Comparison of ENCODE assay signal across 29 cellular contexts in genomic region chr17:11274106-11274505, GRCh38. TPM values are rescaled to one million over a fixed set of nuclear protein-coding genes. Genes with fewer than 3 reads are reported as not detected.
DNase-seq lines count a peak whose midpoint lies in the region; ATAC-seq and TF ChIP-seq lines count a peak whose summit lies in the region.
"Had no signal": no experiment of that assay in that cellular context is flagged by ENCODE, and none has a peak within 500 bp of the region (broad histone marks: within the 10 kb centered on the region; RNA-seq: fewer than 3 reads in every experiment).

No MANE protein-coding gene starts in this region.

- no peak overlapping the region for H2BK120ac ChIP-seq in trophoblast cell (ENCODE audit: insufficient read depth, low read length, poor library complexity)

- no peak overlapping the region for H2BK12ac ChIP-seq in trophoblast cell (ENCODE audit: low read length)

- H3K4me1 Mint-ChIP-seq in natural killer cell treated with Interleukin-12 subunit alpha and Interleukin-12 subunit beta and Interleukin-15 and Interleukin-18, amount 100 ng/mL, for 72 hours (ENCODE audit: low read depth in 2 of 2): no peaks in the 10 kb centered on the region
- H3K4me1 Mint-ChIP-seq: CD14-positive monocyte; CD4-positive, alpha-beta memory T cell; CD4-positive, CD25-positive, alpha-beta regulatory T cell; CD8-positive, alpha-beta memory T cell had no signal

- H3K79me2 ChIP-seq in trophoblast cell (ENCODE audit: control insufficient read depth, insufficient read depth, low read length, poor library complexity): no peaks in the 10 kb centered on the region

- no peak overlapping the region for H2AFZ ChIP-seq in trophoblast cell (ENCODE audit: insufficient read depth, low read length, poor library complexity)

- no peak overlapping the region for H3K4ac ChIP-seq in trophoblast cell (ENCODE audit: low read depth, low read length)

- H4K91ac ChIP-seq in trophoblast cell (ENCODE audit: low read depth, low read length): no peak overlapping the region

- no peaks in the 10 kb centered on the region for H3K27me3 ChIP-seq in trophoblast cell (ENCODE audit: insufficient read depth, low read length)
- H3K27me3 ChIP-seq in gastroesophageal sphincter: peaks cover 9% of the 10 kb centered on the region
- H3K27me3 ChIP-seq in effector memory CD4-positive, alpha-beta T cell (replicated peaks; ENCODE audit: control insufficient read depth, insufficient read depth, low read length, poor library complexity, severe bottlenecking): no peaks in the 10 kb centered on the region
- H3K27me3 ChIP-seq: BE2C, BLaER1 had no signal

- no peak for TF ChIP-seq CTCF in VCaP (conservative IDR thresholded peaks at IDR 0.05)
- no peak for TF ChIP-seq CTCF in coronary artery (IDR thresholded peaks at IDR 0.05)
- no peak for TF ChIP-seq CTCF in gastroesophageal sphincter (IDR thresholded peaks at IDR 0.05)

- ATAC-seq in gastroesophageal sphincter: no peak
- ATAC-seq in natural killer cell treated with Interleukin-12 subunit alpha and Interleukin-12 subunit beta and Interleukin-15 and Interleukin-18, amount 100 ng/mL, for 72 hours: no peak
- ATAC-seq: GM12878 had no signal

- H2BK5ac ChIP-seq in trophoblast cell (ENCODE audit: low read depth, low read length, poor library complexity): no peak overlapping the region

- H3K4me3 ChIP-seq in coronary artery (no peak overlapping the region), trophoblast cell (ENCODE audit: low read depth, low read length) (peak overlapping the region; percentile 12), gastroesophageal sphincter (no peak overlapping the region)
- no peak overlapping the region for H3K4me3 ChIP-seq in effector memory CD4-positive, alpha-beta T cell (ENCODE audit: insufficient read depth, low read depth, low read length, poor library complexity, severe bottlenecking)
- H3K4me3 ChIP-seq: BLaER1, GM12878 had no signal

- no peak overlapping the region for H3K23ac ChIP-seq in trophoblast cell (ENCODE audit: low read length)

- H3K79me1 ChIP-seq in trophoblast cell (ENCODE audit: low read length): no peaks in the 10 kb centered on the region

- no peaks in the 10 kb centered on the region for H3K27me3 Mint-ChIP-seq in natural killer cell treated with Interleukin-12 subunit alpha and Interleukin-12 subunit beta and Interleukin-15 and Interleukin-18, amount 100 ng/mL, for 72 hours
- H3K27me3 Mint-ChIP-seq: CD4-positive, alpha-beta memory T cell; CD4-positive, CD25-positive, alpha-beta regulatory T cell had no signal

- H2AK5ac ChIP-seq in trophoblast cell (ENCODE audit: low read length): no peak overlapping the region

- H3K4me1 ChIP-seq in trophoblast cell (ENCODE audit: control insufficient read depth in 1 of 2, insufficient read depth in 2 of 2, low read length in 2 of 2) (no peaks in the 10 kb centered on the region), gastroesophageal sphincter (no peaks in the 10 kb centered on the region)
- H3K4me1 ChIP-seq in effector memory CD4-positive, alpha-beta T cell (ENCODE audit: control insufficient read depth, insufficient read depth, low read length, poor library complexity, severe bottlenecking): no peaks in the 10 kb centered on the region
- H3K4me1 ChIP-seq: BE2C, BLaER1 had no signal

- H3K14ac ChIP-seq in trophoblast cell (ENCODE audit: low read length): no peak overlapping the region

- H3K36me3 ChIP-seq in trophoblast cell (ENCODE audit: control insufficient read depth in 1 of 2, insufficient read depth in 2 of 2, low read length in 2 of 2) (no peaks in the 10 kb centered on the region), gastroesophageal sphincter (no peaks in the 10 kb centered on the region)
- H3K36me3 ChIP-seq in effector memory CD4-positive, alpha-beta T cell (ENCODE audit: control insufficient read depth, insufficient read depth, low read length): no peaks in the 10 kb centered on the region
- H3K36me3 ChIP-seq: BE2C, BLaER1 had no signal

- H3K27ac ChIP-seq in VCaP (peak overlapping the region; percentile 43; the same call in 1 of the 2 replicates), coronary artery (no peak overlapping the region), trophoblast cell (ENCODE audit: low read depth, low read length) (no peak overlapping the region), gastroesophageal sphincter (no peak overlapping the region)
- H3K27ac ChIP-seq in effector memory CD4-positive, alpha-beta T cell (ENCODE audit: insufficient read depth, low read length, poor library complexity, severe bottlenecking): no peak overlapping the region
- H3K27ac ChIP-seq: BLaER1 had no signal

- H3K4me2 ChIP-seq in trophoblast cell (ENCODE audit: low read length): no peak overlapping the region
- H3K4me2 ChIP-seq: BLaER1 had no signal

- DNase-seq in coronary artery (ENCODE audit: low spot score) (peak; percentile 59), islet precursor cell (peak; percentile 23), trophoblast cell (no peak), NCI-H1105 treated with DMSO at 0.1 percent for 48 hours (lab: John Stamatoyannopoulos, UW) (no peak)
- no peak for DNase-seq in effector memory CD4-positive, alpha-beta T cell
- DNase-seq in natural killer cell treated with Interleukin-12 subunit alpha and Interleukin-12 subunit beta and Interleukin-15 and Interleukin-18, amount 100 ng/mL, for 72 hours (ENCODE audit: low spot score): no peak
- DNase-seq: 8988T; ACHN; BE2C; C1 segment of cervical spinal cord; CD4-positive, alpha-beta memory T cell; CD4-positive, CD25-positive, alpha-beta regulatory T cell; CD8-positive, alpha-beta memory T cell; COR-L47; DMS 273 treated with DMSO at 0.1 percent for 48 hours; DMS153; DMS53; DMS79; DND-41; EL; GDM1 had no signal

- no peak overlapping the region for H4K12ac ChIP-seq in trophoblast cell (ENCODE audit: low read depth, low read length)

- TF ChIP-seq EP300 in gastroesophageal sphincter (IDR thresholded peaks at IDR 0.05): no peak

- whole genome bisulfite sequencing in trophoblast cell (ENCODE audit: extremely low coverage, insufficient coverage, insufficient read length): no CpG with 5 or more reads among the region's 14 CpGs
- WGBS in gastroesophageal sphincter (ENCODE audit: low coverage in 1 of 2), 2 donors: 79 to 91% methylated on average over 9 to 10 of the region's 14 CpGs

- no peak overlapping the region for H3K27ac Mint-ChIP-seq in natural killer cell treated with Interleukin-12 subunit alpha and Interleukin-12 subunit beta and Interleukin-15 and Interleukin-18, amount 100 ng/mL, for 72 hours
- H3K27ac Mint-ChIP-seq: CD14-positive monocyte; CD4-positive, alpha-beta memory T cell; CD4-positive, CD25-positive, alpha-beta regulatory T cell; CD8-positive, alpha-beta memory T cell had no signal

- no peak overlapping the region for H3K4me3 Mint-ChIP-seq in natural killer cell treated with Interleukin-12 subunit alpha and Interleukin-12 subunit beta and Interleukin-15 and Interleukin-18, amount 100 ng/mL, for 72 hours
- H3K4me3 Mint-ChIP-seq: CD14-positive monocyte; CD4-positive, alpha-beta memory T cell; CD4-positive, CD25-positive, alpha-beta regulatory T cell; CD8-positive, alpha-beta memory T cell had no signal

- no peak overlapping the region for H3K18ac ChIP-seq in trophoblast cell (ENCODE audit: low read length)

- H3K9me3 Mint-ChIP-seq in natural killer cell treated with Interleukin-12 subunit alpha and Interleukin-12 subunit beta and Interleukin-15 and Interleukin-18, amount 100 ng/mL, for 72 hours: peaks cover 9% of the 10 kb centered on the region

- peaks cover 5% of the 10 kb centered on the region for H3K36me3 Mint-ChIP-seq in natural killer cell treated with Interleukin-12 subunit alpha and Interleukin-12 subunit beta and Interleukin-15 and Interleukin-18, amount 100 ng/mL, for 72 hours
- H3K36me3 Mint-ChIP-seq: CD14-positive monocyte; CD4-positive, alpha-beta memory T cell; CD4-positive, CD25-positive, alpha-beta regulatory T cell; CD8-positive, alpha-beta memory T cell had no signal

- no peak overlapping the region for H3K9ac ChIP-seq in trophoblast cell (ENCODE audit: low read length)
- H3K9ac ChIP-seq: BLaER1 had no signal

- TF ChIP-seq POLR2A in gastroesophageal sphincter (IDR thresholded peaks at IDR 0.05): no peak

- H4K8ac ChIP-seq in trophoblast cell (ENCODE audit: low read depth, low read length): no peak overlapping the region

- H3K9me3 ChIP-seq in trophoblast cell (ENCODE audit: insufficient read depth, low read depth, low read length) (peaks cover 4% of the 10 kb centered on the region), gastroesophageal sphincter (peaks cover 0 to 11% (median 0%) of the 10 kb centered on the region in 3 donors)
- no peaks in the 10 kb centered on the region for H3K9me3 ChIP-seq in effector memory CD4-positive, alpha-beta T cell (ENCODE audit: control insufficient read depth, low read length)
- H3K9me3 ChIP-seq: BE2C, BLaER1 had no signal

RNA-seq across cellular contexts. Expression of gene SHISA6, which starts 33.1 kb away (rescaled TPM):
- 0.03 and 0.04 TPM in 2 replicates for polyA plus RNA-seq in trophoblast cell (2013)
- 1 to 10 TPM in 2 of 4 donors, under 1 TPM in 2; 0.31 to 1.5 (median 0.90) TPM for total RNA-seq in gastroesophageal sphincter
- total RNA-seq in natural killer cell treated with Interleukin-12 subunit alpha and Interleukin-12 subunit beta and Interleukin-15 and Interleukin-18, amount 100 ng/mL, for 72 hours: not detected
- total RNA-seq: CD4-positive, alpha-beta memory T cell; CD4-positive, CD25-positive, alpha-beta regulatory T cell; CD8-positive, alpha-beta memory T cell; Daoy; G401; GM12878 had no signal
- polyA plus RNA-seq: AG04450; CD14-positive monocyte; CD4-positive, alpha-beta memory T cell; CD4-positive, CD25-positive, alpha-beta regulatory T cell; CD8-positive, alpha-beta memory T cell; GM12878 had no signal

Comparison
In these comparisons a context has a peak if more than half of its experiments do, and no peak if none do; other contexts are left out.
1. DNase-seq: peak in coronary artery (single experiment) and islet precursor cell (single experiment); none in trophoblast cell (0 of 2), effector memory CD4-positive, alpha-beta T cell (0 of 3), NCI-H1105 treated with DMSO at 0.1 percent for 48 hours (single experiment) and natural killer cell treated with Interleukin-12 subunit alpha and Interleukin-12 subunit beta and Interleukin-15 and Interleukin-18, amount 100 ng/mL, for 72 hours (single experiment).